17 cellular contexts compared by ENCODE assay signal in the genomic region with DNA sequence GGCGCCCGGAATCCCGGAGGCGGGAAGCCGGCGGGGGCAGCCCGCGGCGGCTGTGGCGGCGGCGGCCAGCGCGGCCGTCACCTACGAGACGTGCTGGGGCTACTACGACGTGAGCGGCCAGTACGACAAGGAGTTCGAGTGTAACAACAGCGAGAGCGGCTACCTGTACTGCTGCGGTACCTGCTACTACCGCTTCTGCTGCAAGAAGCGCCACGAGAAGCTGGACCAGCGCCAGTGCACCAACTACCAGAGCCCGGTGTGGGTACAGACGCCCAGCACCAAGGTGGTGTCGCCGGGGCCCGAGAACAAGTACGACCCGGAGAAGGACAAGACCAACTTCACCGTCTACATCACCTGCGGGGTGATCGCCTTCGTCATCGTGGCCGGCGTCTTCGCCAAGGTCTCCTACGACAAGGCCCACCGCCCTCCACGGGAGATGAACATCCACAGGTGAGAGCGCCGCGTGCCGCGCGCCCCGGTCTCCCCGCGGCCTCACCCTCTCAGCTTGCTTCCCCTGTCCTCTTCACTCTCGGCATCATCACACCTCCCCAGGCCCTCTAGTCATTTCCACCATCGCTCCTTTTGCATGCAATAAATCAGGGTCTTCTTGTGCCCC. TPM values are rescaled to one million over a fixed set of nuclear protein-coding genes. Genes with fewer than 3 reads are reported as not detected.
DNase-seq lines count a peak whose midpoint lies in the region; ATAC-seq and TF ChIP-seq lines count a peak whose summit lies in the region.
"Had no signal": no experiment of that assay in that cellular context is flagged by ENCODE, and none has a peak within 500 bp of the region (broad histone marks: within the 10 kb centered on the region; RNA-seq: fewer than 3 reads in every experiment).

No MANE protein-coding gene starts in this region.

- DNase-seq in left ventricle myocardium superior: peak; percentile 38
- no peak for DNase-seq in Right ventricle myocardium superior
- peak; percentile 47 for DNase-seq in ureter (ENCODE audit: low spot score)
- no peak for DNase-seq in NCI-H1694 (lab: John Stamatoyannopoulos, UW)
- no peak for DNase-seq in D341Med (ENCODE audit: low spot score)
- no peak for DNase-seq in NCI-H526 treated with DMSO at 0.1 percent for 48 hours (lab: John Stamatoyannopoulos, UW)
- DNase-seq: activated naive CD4-positive, alpha-beta T cell; AML-193; DMS53; IMR-90; NCI-H1048; T-helper 9 cell had no signal

- TF ChIP-seq CTCF in nephron (IDR thresholded peaks at IDR 0.05; ENCODE audit: unreplicated experiment in 3 of 3): no peak

- peaks cover 0 to 12% of the 10 kb centered on the region in 2 donors for H3K4me1 ChIP-seq in esophagus (ENCODE audit: control insufficient read depth in 2 of 2, insufficient read depth in 2 of 2, low read length in 1 of 2)

- 20 to 23% methylated on average over 48 to 58 of the region's 58 CpGs for WGBS in esophagus, 2 donors

- H3K27ac Mint-ChIP-seq in nephron: no peak overlapping the region

- H3K36me3 Mint-ChIP-seq in nephron (ENCODE audit: low read depth): no peaks in the 10 kb centered on the region

- peak overlapping the region; percentile 20 to 58 for H3K4me3 ChIP-seq in esophagus (ENCODE audit: low read depth in 1 of 2, low read length in 2 of 2)

- no peaks in the 10 kb centered on the region for H3K9me3 Mint-ChIP-seq in nephron

- ATAC-seq in left ventricle myocardium superior: no peak
- ATAC-seq in Right ventricle myocardium superior (ENCODE audit: poor library complexity): no peak

- intact Hi-C loops in left ventricle myocardium superior (cut with micrococcal nuclease): no loop called here
- intact Hi-C loops in Right ventricle myocardium superior (cut with DNase I): no loop called here

- peaks cover 0 to 3% of the 10 kb centered on the region in 2 donors for H3K9me3 ChIP-seq in esophagus (ENCODE audit: control insufficient read depth in 2 of 2, insufficient read depth in 1 of 2, low read depth in 1 of 2, low read length in 1 of 2)

- no peak overlapping the region for H3K27ac ChIP-seq in esophagus (ENCODE audit: low read depth in 2 of 2, low read length in 1 of 2)

- H3K4me3 Mint-ChIP-seq in nephron: peak overlapping the region; percentile 73 to 82 (median 76)

- peaks cover 0 to 6% of the 10 kb centered on the region in 2 donors for H3K27me3 ChIP-seq in esophagus (ENCODE audit: control insufficient read depth in 1 of 2, insufficient read depth in 2 of 2, low read length in 2 of 2)

- peaks cover 86% of the 10 kb centered on the region for H3K27me3 Mint-ChIP-seq in nephron (ENCODE audit: low read depth)

- no peaks in the 10 kb centered on the region for H3K36me3 ChIP-seq in esophagus (ENCODE audit: control insufficient read depth in 2 of 2, insufficient read depth in 2 of 2, low read length in 1 of 2)

- peaks cover 12% of the 10 kb centered on the region for H3K4me1 Mint-ChIP-seq in nephron

RNA-seq across cellular contexts. Expression of a gene that starts 0.7 kb away (rescaled TPM):
- total RNA-seq in left ventricle myocardium superior (0.59 TPM), Right ventricle myocardium superior (0.56 TPM), ureter (5.4 TPM)
- under 1 TPM; 0.33 to 0.41 TPM for polyA plus RNA-seq in esophagus
- total RNA-seq: bronchial epithelial cell, IMR-90, lung microvascular endothelial cell, osteoblast had no signal
- polyA plus RNA-seq: IMR-90 had no signal

Comparison
In these comparisons a context has a peak if more than half of its experiments do, and no peak if none do; other contexts are left out.
1. DNase-seq: peak in left ventricle myocardium superior (single experiment) and ureter (single experiment); none in Right ventricle myocardium superior (single experiment), NCI-H1694 (single experiment), D341Med (single experiment) and NCI-H526 treated with DMSO at 0.1 percent for 48 hours (single experiment).